ENCODE assay signal across 19 cellular contexts in the genomic region with DNA sequence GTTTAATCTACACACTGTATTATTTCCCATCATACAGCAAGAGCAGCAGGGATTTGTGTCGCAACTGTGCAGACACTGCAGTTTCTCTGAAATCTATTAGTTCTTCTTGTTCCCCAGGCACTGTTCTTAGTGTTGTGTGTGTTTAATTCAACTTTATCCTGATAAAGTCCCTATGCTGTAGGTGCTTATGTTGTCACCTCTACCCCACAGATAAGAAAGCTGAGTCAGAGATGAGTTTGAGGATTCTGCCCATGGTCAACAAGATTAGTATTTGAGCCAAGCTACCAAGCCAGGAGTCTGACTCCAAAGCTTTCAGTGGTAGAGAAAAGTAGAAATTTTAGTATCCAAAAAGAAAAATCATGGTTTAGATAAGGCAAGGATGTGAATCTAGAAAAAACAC. TPM values are rescaled to one million over a fixed set of nuclear protein-coding genes. Genes with fewer than 3 reads are reported as not detected.
DNase-seq lines count a peak whose midpoint lies in the region; ATAC-seq and TF ChIP-seq lines count a peak whose summit lies in the region.
"Had no signal": no experiment of that assay in that cellular context is flagged by ENCODE, and none has a peak within 500 bp of the region (broad histone marks: within the 10 kb centered on the region; RNA-seq: fewer than 3 reads in every experiment).

No MANE protein-coding gene starts in this region.

- TF ChIP-seq CTCF in PC-9 (conservative IDR thresholded peaks at IDR 0.05) (no peak), cardiac fibroblast (IDR thresholded peaks at IDR 0.05; ENCODE audit: low read depth, low read length) (no peak)

- BruUV-seq in PC-9 (replicated peaks; lab: Mats Ljungman, UMichigan) = no TSS peak

- H3K27me3 ChIP-seq in PC-9 (ENCODE audit: insufficient read depth, low read depth) = no peaks in the 10 kb centered on the region
- H3K27me3 ChIP-seq: BLaER1 treated with 17β-estradiol and CSF1 and Interleukin-3, amounts not matched to agents 10 nM and 100 nM; Peyer's patch had no signal

- H3K79me2 ChIP-seq in PC-9 (ENCODE audit: low read depth) = no peaks in the 10 kb centered on the region

- no peaks in the 10 kb centered on the region for H3K36me3 ChIP-seq in PC-9 (ENCODE audit: low read depth)
- H3K36me3 ChIP-seq: BLaER1 treated with 17β-estradiol and CSF1 and Interleukin-3, amounts not matched to agents 10 nM and 100 nM; Peyer's patch; SJSA1 had no signal

- H3K9me2 ChIP-seq in PC-9 (ENCODE audit: insufficient read depth) = no peaks in the 10 kb centered on the region

- H3K9me3 ChIP-seq in PC-9 (ENCODE audit: insufficient read depth, low read depth) = peaks cover 9% of the 10 kb centered on the region
- H3K9me3 ChIP-seq: BLaER1 treated with 17β-estradiol and CSF1 and Interleukin-3, amounts not matched to agents 10 nM and 100 nM; Peyer's patch; SJSA1 had no signal

- H3K4me1 ChIP-seq in PC-9 (replicated peaks; ENCODE audit: insufficient read depth) = peaks cover 43% of the 10 kb centered on the region
- H3K4me1 ChIP-seq: Peyer's patch, SJSA1 had no signal

- DNase-seq in HUDEP-2 (lab: John Stamatoyannopoulos, UW; ENCODE audit: unreplicated experiment in 76 of 76) (peak in 40 of 76 experiments; percentile 3 to 75 (median 34)), PC-9 (peak in 1 of 2 experiments; percentile 73), cardiac fibroblast (ENCODE audit: low read depth in 2 of 2) (peak; percentile 9 to 26), fibroblast of the conjunctiva (ENCODE audit: low read depth) (peak; percentile 32), hypothalamus (lab: John Stamatoyannopoulos, UW) (no peak), NCI-H446 treated with DMSO at 0.1 percent for 48 hours (lab: John Stamatoyannopoulos, UW) (no peak)
- DNase-seq: CD8-positive, alpha-beta memory T cell; DMS53; MM.1S; NCI-H1105 treated with DMSO at 0.1 percent for 48 hours; NCI-H1694; NCI-H524; NCI-H82; Peyer's patch had no signal

- ATAC-seq in GM18502 (IDR thresholded peaks at IDR 0.05; ENCODE audit: poor library complexity, unreplicated experiment) (no peak), HG03565 (IDR thresholded peaks at IDR 0.05; ENCODE audit: unreplicated experiment) (no peak)

- peak overlapping the region; percentile 23 for H3K4me2 ChIP-seq in PC-9

- H2AFZ ChIP-seq in PC-9 = 0 out of 2 replicates have a peak overlapping the region, but pooled peaks have one; percentile 1

- H3K4me3 ChIP-seq in PC-9 = no peak overlapping the region
- H3K4me3 ChIP-seq in cardiac fibroblast (replicated peaks in 1 of 2; ENCODE audit: low read depth in 2 of 2, low read length in 2 of 2) = no peak overlapping the region
- H3K4me3 ChIP-seq: BLaER1 treated with 17β-estradiol and CSF1 and Interleukin-3, amounts not matched to agents 10 nM and 100 nM; Peyer's patch; SJSA1 had no signal

- no peaks in the 10 kb centered on the region for H4K20me1 ChIP-seq in PC-9 (ENCODE audit: insufficient read depth)
- H4K20me1 ChIP-seq: BLaER1 treated with 17β-estradiol and CSF1 and Interleukin-3, amounts not matched to agents 10 nM and 100 nM had no signal

- peak overlapping the region; percentile 54 for H3K27ac ChIP-seq in PC-9
- H3K27ac ChIP-seq: BLaER1 treated with 17β-estradiol and CSF1 and Interleukin-3, amounts not matched to agents 10 nM and 100 nM; Peyer's patch; SJSA1 had no signal

- H3F3A ChIP-seq in PC-9 (ENCODE audit: insufficient read depth, low read depth) = peaks cover 19% of the 10 kb centered on the region

- CTCF ChIA-PET in PC-9 (lab: Charles Lee) = interaction anchor here (0.6 kb wide), 1 partner anchor 509 kb away, joined by 5 read pairs; no protein-coding TSS in a partner anchor

- intact Hi-C loops in PC-9 (cut with micrococcal nuclease; ENCODE audit: unreplicated experiment) = no loop called here

- POLR2A ChIA-PET in PC-9 (lab: Charles Lee; ENCODE audit: unreplicated experiment) = no interaction called here

RNA-seq across cellular contexts. Expression of a gene that starts 22.4 kb away (rescaled TPM):
- total RNA-seq in PC-9 (2021) = 39.2 and 72.9 TPM in 2 replicates

RNA-seq across cellular contexts. Expression of a gene that starts 53.1 kb away (rescaled TPM):
- 13.5 and 14.7 TPM in 2 replicates for total RNA-seq in PC-9 (2021)
- total RNA-seq: CD8-positive, alpha-beta memory T cell; LHCN-M2; SJSA1 had no signal

Comparison
In these comparisons a context has a peak if more than half of its experiments do, and no peak if none do; other contexts are left out.
1. DNase-seq: peak in HUDEP-2 (40 of 76), cardiac fibroblast (2 of 2) and fibroblast of the conjunctiva (single experiment); none in hypothalamus (0 of 51) and NCI-H446 treated with DMSO at 0.1 percent for 48 hours (single experiment).